1 cellular context compared by ENCODE assay signal in the genomic region with DNA sequence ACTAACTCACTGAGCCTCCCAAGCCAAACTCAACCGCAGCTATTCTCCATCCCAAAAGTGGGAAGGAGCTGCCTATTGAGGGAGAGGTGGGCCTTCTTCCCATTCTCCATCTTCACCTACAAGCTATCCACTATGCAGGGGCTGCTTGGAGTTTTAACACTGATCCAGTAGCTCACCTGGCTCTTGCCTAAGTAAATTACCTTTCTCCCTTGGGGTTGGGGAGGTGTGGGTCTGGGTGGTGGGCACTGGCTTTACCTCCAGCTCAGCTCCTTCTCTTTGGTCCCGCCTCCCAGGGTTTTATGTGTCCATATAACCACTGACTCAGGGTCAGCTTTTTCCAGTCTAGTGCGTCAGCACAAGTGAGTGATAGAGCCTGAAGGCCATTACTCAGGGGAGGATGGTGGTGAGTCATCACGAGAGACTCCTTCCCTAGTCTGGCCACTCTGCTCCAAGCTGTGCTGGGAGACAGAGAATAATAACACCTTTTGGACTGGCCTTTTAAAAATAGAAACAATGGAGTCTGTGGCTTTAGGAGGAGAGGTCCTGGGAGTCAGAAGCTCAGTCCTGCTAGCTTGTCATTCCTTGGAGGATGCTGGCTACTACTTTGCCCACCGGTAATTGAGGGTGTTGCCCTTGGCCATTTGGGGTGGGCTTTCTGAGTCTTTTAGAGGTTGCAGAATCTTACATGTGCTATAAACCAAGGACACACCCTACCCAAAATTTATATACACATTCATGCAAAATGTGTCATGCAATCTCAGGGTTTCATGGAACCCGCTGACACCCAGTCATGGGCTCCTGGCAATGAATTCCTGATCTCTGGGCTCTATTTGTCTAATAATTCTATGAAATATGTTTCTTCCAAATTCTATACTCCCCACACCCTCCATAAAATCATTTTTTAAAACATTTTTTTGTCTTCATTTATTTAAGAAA.
A peak's percentile ranks its signal among the peaks of the same experiment; 100 is the strongest.
TF ChIP-seq lines count a peak whose summit lies in the region.

No MANE protein-coding gene starts in this region.

TF ChIP-seq in K562, 482 proteins besides CTCF, POLR2A, EP300 and RAD21 (continued from another document and continues in another):
- TF ChIP-seq, protein P1, sequence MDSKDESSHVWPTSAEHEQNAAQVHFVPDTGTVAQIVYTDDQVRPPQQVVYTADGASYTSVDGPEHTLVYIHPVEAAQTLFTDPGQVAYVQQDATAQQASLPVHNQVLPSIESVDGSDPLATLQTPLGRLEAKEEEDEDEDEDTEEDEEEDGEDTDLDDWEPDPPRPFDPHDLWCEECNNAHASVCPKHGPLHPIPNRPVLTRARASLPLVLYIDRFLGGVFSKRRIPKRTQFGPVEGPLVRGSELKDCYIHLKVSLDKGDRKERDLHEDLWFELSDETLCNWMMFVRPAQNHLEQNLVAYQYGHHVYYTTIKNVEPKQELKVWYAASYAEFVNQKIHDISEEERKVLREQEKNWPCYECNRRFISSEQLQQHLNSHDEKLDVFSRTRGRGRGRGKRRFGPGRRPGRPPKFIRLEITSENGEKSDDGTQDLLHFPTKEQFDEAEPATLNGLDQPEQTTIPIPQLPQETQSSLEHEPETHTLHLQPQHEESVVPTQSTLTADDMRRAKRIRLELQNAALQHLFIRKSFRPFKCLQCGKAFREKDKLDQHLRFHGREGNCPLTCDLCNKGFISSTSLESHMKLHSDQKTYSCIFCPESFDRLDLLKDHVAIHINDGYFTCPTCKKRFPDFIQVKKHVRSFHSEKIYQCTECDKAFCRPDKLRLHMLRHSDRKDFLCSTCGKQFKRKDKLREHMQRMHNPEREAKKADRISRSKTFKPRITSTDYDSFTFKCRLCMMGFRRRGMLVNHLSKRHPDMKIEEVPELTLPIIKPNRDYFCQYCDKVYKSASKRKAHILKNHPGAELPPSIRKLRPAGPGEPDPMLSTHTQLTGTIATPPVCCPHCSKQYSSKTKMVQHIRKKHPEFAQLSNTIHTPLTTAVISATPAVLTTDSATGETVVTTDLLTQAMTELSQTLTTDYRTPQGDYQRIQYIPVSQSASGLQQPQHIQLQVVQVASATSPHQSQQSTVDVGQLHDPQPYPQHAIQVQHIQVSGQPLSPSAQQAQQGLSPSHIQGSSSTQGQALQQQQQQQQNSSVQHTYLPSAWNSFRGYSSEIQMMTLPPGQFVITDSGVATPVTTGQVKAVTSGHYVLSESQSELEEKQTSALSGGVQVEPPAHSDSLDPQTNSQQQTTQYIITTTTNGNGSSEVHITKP (IDR thresholded peaks at IDR 0.05; ENCODE audit: partially characterized antibody): peak; percentile 80
- TF ChIP-seq PCBP1 (IDR thresholded peaks at IDR 0.05; ENCODE audit: low read depth, low read length, poor library complexity, severe bottlenecking) (no peak), FOXJ3 (CRISPR knock-in tag; IDR thresholded peaks at IDR 0.05) (no peak), MTA3 (IDR thresholded peaks at IDR 0.05; ENCODE audit: borderline replicate concordance) (no peak), POLR2AphosphoS2 (IDR thresholded peaks at IDR 0.05; ENCODE audit: low read length) (no peak), TCF7L2 (IDR thresholded peaks at IDR 0.05; ENCODE audit: low read depth, low read length) (no peak), ZNF408 (CRISPR knock-in tag; IDR thresholded peaks at IDR 0.05; ENCODE audit: low read depth) (no peak), SETDB1 (IDR thresholded peaks at IDR 0.05; ENCODE audit: low read length) (no peak), ZNF780A (CRISPR knock-in tag; IDR thresholded peaks at IDR 0.05) (no peak), NONO (IDR thresholded peaks at IDR 0.05; ENCODE audit: low read depth in 2 of 2, low read length in 1 of 2) (no peak), ZNF77 (CRISPR knock-in tag; IDR thresholded peaks at IDR 0.05) (no peak), HIVEP1 (CRISPR knock-in tag; IDR thresholded peaks at IDR 0.05) (no peak), RFX7 (CRISPR knock-in tag; IDR thresholded peaks at IDR 0.05) (no peak), ARID2 (IDR thresholded peaks at IDR 0.05) (no peak), MCM2 (IDR thresholded peaks at IDR 0.05; ENCODE audit: low read depth) (no peak), KLF13 (tag; IDR thresholded peaks at IDR 0.05; ENCODE audit: borderline replicate concordance, low read depth) (no peak), ZNF121 (CRISPR knock-in tag; conservative IDR thresholded peaks at IDR 0.05) (no peak), ATF1 (CRISPR knock-in tag; IDR thresholded peaks at IDR 0.05) (no peak), ATF1 (tag; IDR thresholded peaks at IDR 0.05) (peak; percentile 64; the same call in 1 of the 2 replicates), FOXA3 (CRISPR knock-in tag; conservative IDR thresholded peaks at IDR 0.05 in 1 of 2, IDR thresholded peaks at IDR 0.05 in 1 of 2) (no peak), ZFPM2 (CRISPR knock-in tag; IDR thresholded peaks at IDR 0.05) (no peak), BACH1 (tag; IDR thresholded peaks at IDR 0.05) (peak; percentile 53; the same call in 1 of the 2 replicates), MEF2D (tag; conservative IDR thresholded peaks at IDR 0.05; ENCODE audit: low read depth) (peak; percentile 65; the same call in 1 of the 2 replicates), ARID1B (IDR thresholded peaks at IDR 0.05) (peak; percentile 82), FOXP1 (CRISPR knock-in tag; IDR thresholded peaks at IDR 0.05) (no peak), TARDBP (IDR thresholded peaks at IDR 0.05) (no peak)
- TF ChIP-seq, protein P2, sequence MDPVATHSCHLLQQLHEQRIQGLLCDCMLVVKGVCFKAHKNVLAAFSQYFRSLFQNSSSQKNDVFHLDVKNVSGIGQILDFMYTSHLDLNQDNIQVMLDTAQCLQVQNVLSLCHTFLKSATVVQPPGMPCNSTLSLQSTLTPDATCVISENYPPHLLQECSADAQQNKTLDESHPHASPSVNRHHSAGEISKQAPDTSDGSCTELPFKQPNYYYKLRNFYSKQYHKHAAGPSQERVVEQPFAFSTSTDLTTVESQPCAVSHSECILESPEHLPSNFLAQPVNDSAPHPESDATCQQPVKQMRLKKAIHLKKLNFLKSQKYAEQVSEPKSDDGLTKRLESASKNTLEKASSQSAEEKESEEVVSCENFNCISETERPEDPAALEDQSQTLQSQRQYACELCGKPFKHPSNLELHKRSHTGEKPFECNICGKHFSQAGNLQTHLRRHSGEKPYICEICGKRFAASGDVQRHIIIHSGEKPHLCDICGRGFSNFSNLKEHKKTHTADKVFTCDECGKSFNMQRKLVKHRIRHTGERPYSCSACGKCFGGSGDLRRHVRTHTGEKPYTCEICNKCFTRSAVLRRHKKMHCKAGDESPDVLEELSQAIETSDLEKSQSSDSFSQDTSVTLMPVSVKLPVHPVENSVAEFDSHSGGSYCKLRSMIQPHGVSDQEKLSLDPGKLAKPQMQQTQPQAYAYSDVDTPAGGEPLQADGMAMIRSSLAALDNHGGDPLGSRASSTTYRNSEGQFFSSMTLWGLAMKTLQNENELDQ (CRISPR knock-in tag; IDR thresholded peaks at IDR 0.05; ENCODE audit: borderline replicate concordance): no peak
- TF ChIP-seq, protein P3, sequence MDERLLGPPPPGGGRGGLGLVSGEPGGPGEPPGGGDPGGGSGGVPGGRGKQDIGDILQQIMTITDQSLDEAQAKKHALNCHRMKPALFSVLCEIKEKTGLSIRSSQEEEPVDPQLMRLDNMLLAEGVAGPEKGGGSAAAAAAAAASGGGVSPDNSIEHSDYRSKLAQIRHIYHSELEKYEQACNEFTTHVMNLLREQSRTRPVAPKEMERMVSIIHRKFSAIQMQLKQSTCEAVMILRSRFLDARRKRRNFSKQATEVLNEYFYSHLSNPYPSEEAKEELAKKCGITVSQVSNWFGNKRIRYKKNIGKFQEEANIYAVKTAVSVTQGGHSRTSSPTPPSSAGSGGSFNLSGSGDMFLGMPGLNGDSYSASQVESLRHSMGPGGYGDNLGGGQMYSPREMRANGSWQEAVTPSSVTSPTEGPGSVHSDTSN (CRISPR knock-in tag; IDR thresholded peaks at IDR 0.05; ENCODE audit: low read depth): no peak
- TF ChIP-seq, protein P3 (tag; conservative IDR thresholded peaks at IDR 0.05; ENCODE audit: low read depth): peak; percentile 95
- TF ChIP-seq, protein P4, sequence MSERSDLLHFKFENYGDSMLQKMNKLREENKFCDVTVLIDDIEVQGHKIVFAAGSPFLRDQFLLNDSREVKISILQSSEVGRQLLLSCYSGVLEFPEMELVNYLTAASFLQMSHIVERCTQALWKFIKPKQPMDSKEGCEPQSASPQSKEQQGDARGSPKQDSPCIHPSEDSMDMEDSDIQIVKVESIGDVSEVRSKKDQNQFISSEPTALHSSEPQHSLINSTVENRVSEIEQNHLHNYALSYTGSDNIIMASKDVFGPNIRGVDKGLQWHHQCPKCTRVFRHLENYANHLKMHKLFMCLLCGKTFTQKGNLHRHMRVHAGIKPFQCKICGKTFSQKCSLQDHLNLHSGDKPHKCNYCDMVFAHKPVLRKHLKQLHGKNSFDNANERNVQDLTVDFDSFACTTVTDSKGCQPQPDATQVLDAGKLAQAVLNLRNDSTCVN (CRISPR knock-in tag; IDR thresholded peaks at IDR 0.05): no peak
- TF ChIP-seq, protein P5, sequence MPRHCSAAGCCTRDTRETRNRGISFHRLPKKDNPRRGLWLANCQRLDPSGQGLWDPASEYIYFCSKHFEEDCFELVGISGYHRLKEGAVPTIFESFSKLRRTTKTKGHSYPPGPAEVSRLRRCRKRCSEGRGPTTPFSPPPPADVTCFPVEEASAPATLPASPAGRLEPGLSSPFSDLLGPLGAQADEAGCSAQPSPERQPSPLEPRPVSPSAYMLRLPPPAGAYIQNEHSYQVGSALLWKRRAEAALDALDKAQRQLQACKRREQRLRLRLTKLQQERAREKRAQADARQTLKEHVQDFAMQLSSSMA (CRISPR knock-in tag; IDR thresholded peaks at IDR 0.05): no peak
- TF ChIP-seq, protein P6, sequence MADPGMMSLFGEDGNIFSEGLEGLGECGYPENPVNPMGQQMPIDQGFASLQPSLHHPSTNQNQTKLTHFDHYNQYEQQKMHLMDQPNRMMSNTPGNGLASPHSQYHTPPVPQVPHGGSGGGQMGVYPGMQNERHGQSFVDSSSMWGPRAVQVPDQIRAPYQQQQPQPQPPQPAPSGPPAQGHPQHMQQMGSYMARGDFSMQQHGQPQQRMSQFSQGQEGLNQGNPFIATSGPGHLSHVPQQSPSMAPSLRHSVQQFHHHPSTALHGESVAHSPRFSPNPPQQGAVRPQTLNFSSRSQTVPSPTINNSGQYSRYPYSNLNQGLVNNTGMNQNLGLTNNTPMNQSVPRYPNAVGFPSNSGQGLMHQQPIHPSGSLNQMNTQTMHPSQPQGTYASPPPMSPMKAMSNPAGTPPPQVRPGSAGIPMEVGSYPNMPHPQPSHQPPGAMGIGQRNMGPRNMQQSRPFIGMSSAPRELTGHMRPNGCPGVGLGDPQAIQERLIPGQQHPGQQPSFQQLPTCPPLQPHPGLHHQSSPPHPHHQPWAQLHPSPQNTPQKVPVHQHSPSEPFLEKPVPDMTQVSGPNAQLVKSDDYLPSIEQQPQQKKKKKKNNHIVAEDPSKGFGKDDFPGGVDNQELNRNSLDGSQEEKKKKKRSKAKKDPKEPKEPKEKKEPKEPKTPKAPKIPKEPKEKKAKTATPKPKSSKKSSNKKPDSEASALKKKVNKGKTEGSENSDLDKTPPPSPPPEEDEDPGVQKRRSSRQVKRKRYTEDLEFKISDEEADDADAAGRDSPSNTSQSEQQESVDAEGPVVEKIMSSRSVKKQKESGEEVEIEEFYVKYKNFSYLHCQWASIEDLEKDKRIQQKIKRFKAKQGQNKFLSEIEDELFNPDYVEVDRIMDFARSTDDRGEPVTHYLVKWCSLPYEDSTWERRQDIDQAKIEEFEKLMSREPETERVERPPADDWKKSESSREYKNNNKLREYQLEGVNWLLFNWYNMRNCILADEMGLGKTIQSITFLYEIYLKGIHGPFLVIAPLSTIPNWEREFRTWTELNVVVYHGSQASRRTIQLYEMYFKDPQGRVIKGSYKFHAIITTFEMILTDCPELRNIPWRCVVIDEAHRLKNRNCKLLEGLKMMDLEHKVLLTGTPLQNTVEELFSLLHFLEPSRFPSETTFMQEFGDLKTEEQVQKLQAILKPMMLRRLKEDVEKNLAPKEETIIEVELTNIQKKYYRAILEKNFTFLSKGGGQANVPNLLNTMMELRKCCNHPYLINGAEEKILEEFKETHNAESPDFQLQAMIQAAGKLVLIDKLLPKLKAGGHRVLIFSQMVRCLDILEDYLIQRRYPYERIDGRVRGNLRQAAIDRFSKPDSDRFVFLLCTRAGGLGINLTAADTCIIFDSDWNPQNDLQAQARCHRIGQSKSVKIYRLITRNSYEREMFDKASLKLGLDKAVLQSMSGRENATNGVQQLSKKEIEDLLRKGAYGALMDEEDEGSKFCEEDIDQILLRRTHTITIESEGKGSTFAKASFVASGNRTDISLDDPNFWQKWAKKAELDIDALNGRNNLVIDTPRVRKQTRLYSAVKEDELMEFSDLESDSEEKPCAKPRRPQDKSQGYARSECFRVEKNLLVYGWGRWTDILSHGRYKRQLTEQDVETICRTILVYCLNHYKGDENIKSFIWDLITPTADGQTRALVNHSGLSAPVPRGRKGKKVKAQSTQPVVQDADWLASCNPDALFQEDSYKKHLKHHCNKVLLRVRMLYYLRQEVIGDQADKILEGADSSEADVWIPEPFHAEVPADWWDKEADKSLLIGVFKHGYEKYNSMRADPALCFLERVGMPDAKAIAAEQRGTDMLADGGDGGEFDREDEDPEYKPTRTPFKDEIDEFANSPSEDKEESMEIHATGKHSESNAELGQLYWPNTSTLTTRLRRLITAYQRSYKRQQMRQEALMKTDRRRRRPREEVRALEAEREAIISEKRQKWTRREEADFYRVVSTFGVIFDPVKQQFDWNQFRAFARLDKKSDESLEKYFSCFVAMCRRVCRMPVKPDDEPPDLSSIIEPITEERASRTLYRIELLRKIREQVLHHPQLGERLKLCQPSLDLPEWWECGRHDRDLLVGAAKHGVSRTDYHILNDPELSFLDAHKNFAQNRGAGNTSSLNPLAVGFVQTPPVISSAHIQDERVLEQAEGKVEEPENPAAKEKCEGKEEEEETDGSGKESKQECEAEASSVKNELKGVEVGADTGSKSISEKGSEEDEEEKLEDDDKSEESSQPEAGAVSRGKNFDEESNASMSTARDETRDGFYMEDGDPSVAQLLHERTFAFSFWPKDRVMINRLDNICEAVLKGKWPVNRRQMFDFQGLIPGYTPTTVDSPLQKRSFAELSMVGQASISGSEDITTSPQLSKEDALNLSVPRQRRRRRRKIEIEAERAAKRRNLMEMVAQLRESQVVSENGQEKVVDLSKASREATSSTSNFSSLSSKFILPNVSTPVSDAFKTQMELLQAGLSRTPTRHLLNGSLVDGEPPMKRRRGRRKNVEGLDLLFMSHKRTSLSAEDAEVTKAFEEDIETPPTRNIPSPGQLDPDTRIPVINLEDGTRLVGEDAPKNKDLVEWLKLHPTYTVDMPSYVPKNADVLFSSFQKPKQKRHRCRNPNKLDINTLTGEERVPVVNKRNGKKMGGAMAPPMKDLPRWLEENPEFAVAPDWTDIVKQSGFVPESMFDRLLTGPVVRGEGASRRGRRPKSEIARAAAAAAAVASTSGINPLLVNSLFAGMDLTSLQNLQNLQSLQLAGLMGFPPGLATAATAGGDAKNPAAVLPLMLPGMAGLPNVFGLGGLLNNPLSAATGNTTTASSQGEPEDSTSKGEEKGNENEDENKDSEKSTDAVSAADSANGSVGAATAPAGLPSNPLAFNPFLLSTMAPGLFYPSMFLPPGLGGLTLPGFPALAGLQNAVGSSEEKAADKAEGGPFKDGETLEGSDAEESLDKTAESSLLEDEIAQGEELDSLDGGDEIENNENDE (IDR thresholded peaks at IDR 0.05; ENCODE audit: low read depth, low read length): no peak
